ENCODE assay signal across 2 cellular contexts in the genomic region with DNA sequence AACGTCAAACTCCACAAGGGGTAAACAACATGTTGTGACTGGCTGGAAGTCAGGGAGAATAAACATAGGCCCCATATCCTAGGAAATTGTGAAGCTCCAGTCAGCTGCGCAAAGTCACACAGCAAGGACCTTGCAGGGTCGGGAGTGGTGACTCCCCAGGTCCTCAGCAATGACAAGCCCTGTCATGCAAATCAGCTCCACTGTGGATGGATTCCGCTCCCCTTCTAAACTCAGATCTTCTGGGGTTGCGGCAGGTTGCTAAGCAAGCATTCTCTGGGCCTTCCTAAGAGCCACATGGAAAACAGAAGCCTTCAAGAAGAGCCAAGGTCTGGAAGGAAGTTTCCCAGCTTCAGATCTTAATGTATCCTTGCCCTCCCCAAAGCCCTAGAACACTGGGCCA.
TF ChIP-seq lines count a peak whose summit lies in the region.

No MANE protein-coding gene starts in this region.

TF ChIP-seq in GM23338, 12 proteins besides CTCF, POLR2A, EP300 and RAD21 (continues in another document):
- TF ChIP-seq, protein P1, sequence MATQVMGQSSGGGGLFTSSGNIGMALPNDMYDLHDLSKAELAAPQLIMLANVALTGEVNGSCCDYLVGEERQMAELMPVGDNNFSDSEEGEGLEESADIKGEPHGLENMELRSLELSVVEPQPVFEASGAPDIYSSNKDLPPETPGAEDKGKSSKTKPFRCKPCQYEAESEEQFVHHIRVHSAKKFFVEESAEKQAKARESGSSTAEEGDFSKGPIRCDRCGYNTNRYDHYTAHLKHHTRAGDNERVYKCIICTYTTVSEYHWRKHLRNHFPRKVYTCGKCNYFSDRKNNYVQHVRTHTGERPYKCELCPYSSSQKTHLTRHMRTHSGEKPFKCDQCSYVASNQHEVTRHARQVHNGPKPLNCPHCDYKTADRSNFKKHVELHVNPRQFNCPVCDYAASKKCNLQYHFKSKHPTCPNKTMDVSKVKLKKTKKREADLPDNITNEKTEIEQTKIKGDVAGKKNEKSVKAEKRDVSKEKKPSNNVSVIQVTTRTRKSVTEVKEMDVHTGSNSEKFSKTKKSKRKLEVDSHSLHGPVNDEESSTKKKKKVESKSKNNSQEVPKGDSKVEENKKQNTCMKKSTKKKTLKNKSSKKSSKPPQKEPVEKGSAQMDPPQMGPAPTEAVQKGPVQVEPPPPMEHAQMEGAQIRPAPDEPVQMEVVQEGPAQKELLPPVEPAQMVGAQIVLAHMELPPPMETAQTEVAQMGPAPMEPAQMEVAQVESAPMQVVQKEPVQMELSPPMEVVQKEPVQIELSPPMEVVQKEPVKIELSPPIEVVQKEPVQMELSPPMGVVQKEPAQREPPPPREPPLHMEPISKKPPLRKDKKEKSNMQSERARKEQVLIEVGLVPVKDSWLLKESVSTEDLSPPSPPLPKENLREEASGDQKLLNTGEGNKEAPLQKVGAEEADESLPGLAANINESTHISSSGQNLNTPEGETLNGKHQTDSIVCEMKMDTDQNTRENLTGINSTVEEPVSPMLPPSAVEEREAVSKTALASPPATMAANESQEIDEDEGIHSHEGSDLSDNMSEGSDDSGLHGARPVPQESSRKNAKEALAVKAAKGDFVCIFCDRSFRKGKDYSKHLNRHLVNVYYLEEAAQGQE (IDR thresholded peaks at IDR 0.05; ENCODE audit: unreplicated experiment), result no peak
- TF ChIP-seq ZNF331 (CRISPR knock-in tag; IDR thresholded peaks at IDR 0.05; ENCODE audit: low read depth), result no peak
- TF ChIP-seq CREB1 (CRISPR knock-in tag; IDR thresholded peaks at IDR 0.05; ENCODE audit: low read depth), result no peak
- TF ChIP-seq STAT1 (IDR thresholded peaks at IDR 0.05; ENCODE audit: unreplicated experiment), result no peak
- TF ChIP-seq JUNB (IDR thresholded peaks at IDR 0.05; ENCODE audit: unreplicated experiment), result no peak
- TF ChIP-seq, protein P2, sequence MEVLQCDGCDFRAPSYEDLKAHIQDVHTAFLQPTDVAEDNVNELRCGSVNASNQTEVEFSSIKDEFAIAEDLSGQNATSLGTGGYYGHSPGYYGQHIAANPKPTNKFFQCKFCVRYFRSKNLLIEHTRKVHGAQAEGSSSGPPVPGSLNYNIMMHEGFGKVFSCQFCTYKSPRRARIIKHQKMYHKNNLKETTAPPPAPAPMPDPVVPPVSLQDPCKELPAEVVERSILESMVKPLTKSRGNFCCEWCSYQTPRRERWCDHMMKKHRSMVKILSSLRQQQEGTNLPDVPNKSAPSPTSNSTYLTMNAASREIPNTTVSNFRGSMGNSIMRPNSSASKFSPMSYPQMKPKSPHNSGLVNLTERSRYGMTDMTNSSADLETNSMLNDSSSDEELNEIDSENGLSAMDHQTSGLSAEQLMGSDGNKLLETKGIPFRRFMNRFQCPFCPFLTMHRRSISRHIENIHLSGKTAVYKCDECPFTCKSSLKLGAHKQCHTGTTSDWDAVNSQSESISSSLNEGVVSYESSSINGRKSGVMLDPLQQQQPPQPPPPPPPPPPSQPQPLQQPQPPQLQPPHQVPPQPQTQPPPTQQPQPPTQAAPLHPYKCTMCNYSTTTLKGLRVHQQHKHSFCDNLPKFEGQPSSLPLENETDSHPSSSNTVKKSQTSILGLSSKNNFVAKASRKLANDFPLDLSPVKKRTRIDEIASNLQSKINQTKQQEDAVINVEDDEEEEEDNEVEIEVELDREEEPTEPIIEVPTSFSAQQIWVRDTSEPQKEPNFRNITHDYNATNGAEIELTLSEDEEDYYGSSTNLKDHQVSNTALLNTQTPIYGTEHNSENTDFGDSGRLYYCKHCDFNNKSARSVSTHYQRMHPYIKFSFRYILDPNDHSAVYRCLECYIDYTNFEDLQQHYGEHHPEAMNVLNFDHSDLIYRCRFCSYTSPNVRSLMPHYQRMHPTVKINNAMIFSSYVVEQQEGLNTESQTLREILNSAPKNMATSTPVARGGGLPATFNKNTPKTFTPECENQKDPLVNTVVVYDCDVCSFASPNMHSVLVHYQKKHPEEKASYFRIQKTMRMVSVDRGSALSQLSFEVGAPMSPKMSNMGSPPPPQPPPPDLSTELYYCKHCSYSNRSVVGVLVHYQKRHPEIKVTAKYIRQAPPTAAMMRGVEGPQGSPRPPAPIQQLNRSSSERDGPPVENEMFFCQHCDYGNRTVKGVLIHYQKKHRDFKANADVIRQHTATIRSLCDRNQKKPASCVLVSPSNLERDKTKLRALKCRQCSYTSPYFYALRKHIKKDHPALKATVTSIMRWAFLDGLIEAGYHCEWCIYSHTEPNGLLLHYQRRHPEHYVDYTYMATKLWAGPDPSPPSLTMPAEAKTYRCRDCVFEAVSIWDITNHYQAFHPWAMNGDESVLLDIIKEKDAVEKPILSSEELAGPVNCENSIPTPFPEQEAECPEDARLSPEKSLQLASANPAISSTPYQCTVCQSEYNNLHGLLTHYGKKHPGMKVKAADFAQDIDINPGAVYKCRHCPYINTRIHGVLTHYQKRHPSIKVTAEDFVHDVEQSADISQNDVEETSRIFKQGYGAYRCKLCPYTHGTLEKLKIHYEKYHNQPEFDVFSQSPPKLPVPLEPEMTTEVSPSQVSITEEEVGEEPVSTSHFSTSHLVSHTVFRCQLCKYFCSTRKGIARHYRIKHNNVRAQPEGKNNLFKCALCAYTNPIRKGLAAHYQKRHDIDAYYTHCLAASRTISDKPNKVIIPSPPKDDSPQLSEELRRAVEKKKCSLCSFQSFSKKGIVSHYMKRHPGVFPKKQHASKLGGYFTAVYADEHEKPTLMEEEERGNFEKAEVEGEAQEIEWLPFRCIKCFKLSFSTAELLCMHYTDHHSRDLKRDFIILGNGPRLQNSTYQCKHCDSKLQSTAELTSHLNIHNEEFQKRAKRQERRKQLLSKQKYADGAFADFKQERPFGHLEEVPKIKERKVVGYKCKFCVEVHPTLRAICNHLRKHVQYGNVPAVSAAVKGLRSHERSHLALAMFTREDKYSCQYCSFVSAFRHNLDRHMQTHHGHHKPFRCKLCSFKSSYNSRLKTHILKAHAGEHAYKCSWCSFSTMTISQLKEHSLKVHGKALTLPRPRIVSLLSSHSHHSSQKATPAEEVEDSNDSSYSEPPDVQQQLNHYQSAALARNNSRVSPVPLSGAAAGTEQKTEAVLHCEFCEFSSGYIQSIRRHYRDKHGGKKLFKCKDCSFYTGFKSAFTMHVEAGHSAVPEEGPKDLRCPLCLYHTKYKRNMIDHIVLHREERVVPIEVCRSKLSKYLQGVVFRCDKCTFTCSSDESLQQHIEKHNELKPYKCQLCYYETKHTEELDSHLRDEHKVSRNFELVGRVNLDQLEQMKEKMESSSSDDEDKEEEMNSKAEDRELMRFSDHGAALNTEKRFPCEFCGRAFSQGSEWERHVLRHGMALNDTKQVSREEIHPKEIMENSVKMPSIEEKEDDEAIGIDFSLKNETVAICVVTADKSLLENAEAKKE (CRISPR knock-in tag; IDR thresholded peaks at IDR 0.05), result no peak
- TF ChIP-seq POLR2AphosphoS5 (IDR thresholded peaks at IDR 0.05; ENCODE audit: low read depth), result no peak
- no peak for TF ChIP-seq NANOG (IDR thresholded peaks at IDR 0.05; ENCODE audit: borderline replicate concordance)
- no peak for TF ChIP-seq EZH2phosphoT487 (IDR thresholded peaks at IDR 0.05; ENCODE audit: unreplicated experiment)
- TF ChIP-seq EZH2 (IDR thresholded peaks at IDR 0.05; ENCODE audit: low read depth, unreplicated experiment), result no peak
- TF ChIP-seq ZNF114 (CRISPR knock-in tag; IDR thresholded peaks at IDR 0.05), result no peak

TF ChIP-seq in WTC11, 78 proteins besides CTCF, POLR2A, EP300 and RAD21:
- TF ChIP-seq, protein P3, sequence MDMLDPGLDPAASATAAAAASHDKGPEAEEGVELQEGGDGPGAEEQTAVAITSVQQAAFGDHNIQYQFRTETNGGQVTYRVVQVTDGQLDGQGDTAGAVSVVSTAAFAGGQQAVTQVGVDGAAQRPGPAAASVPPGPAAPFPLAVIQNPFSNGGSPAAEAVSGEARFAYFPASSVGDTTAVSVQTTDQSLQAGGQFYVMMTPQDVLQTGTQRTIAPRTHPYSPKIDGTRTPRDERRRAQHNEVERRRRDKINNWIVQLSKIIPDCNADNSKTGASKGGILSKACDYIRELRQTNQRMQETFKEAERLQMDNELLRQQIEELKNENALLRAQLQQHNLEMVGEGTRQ (CRISPR knock-in tag; IDR thresholded peaks at IDR 0.05), result no peak
- no peak for TF ChIP-seq SOX15 (CRISPR knock-in tag; IDR thresholded peaks at IDR 0.05)
- TF ChIP-seq IRF2 (CRISPR knock-in tag; IDR thresholded peaks at IDR 0.05; ENCODE audit: borderline replicate concordance, low read depth), result no peak
- TF ChIP-seq ZNF671 (CRISPR knock-in tag; IDR thresholded peaks at IDR 0.05), result no peak
- no peak for TF ChIP-seq MYBL2 (CRISPR knock-in tag; IDR thresholded peaks at IDR 0.05)
- no peak for TF ChIP-seq FOXK1 (CRISPR knock-in tag; IDR thresholded peaks at IDR 0.05)
- TF ChIP-seq, protein P4, sequence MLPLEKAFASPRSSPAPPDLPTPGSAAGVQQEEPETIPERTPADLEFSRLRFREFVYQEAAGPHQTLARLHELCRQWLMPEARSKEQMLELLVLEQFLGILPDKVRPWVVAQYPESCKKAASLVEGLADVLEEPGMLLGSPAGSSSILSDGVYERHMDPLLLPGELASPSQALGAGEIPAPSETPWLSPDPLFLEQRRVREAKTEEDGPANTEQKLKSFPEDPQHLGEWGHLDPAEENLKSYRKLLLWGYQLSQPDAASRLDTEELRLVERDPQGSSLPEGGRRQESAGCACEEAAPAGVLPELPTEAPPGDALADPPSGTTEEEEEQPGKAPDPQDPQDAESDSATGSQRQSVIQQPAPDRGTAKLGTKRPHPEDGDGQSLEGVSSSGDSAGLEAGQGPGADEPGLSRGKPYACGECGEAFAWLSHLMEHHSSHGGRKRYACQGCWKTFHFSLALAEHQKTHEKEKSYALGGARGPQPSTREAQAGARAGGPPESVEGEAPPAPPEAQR (CRISPR knock-in tag; IDR thresholded peaks at IDR 0.05), result no peak
- TF ChIP-seq, protein P5, sequence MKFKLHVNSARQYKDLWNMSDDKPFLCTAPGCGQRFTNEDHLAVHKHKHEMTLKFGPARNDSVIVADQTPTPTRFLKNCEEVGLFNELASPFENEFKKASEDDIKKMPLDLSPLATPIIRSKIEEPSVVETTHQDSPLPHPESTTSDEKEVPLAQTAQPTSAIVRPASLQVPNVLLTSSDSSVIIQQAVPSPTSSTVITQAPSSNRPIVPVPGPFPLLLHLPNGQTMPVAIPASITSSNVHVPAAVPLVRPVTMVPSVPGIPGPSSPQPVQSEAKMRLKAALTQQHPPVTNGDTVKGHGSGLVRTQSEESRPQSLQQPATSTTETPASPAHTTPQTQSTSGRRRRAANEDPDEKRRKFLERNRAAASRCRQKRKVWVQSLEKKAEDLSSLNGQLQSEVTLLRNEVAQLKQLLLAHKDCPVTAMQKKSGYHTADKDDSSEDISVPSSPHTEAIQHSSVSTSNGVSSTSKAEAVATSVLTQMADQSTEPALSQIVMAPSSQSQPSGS (CRISPR knock-in tag; IDR thresholded peaks at IDR 0.05; ENCODE audit: borderline replicate concordance, low read depth), result no peak
- no peak for TF ChIP-seq FOXP1 (CRISPR knock-in tag; IDR thresholded peaks at IDR 0.05; ENCODE audit: borderline replicate concordance)
- no peak for TF ChIP-seq GRHL2 (CRISPR knock-in tag; IDR thresholded peaks at IDR 0.05; ENCODE audit: insufficient replicate concordance, severe bottlenecking)
- TF ChIP-seq, protein P6, sequence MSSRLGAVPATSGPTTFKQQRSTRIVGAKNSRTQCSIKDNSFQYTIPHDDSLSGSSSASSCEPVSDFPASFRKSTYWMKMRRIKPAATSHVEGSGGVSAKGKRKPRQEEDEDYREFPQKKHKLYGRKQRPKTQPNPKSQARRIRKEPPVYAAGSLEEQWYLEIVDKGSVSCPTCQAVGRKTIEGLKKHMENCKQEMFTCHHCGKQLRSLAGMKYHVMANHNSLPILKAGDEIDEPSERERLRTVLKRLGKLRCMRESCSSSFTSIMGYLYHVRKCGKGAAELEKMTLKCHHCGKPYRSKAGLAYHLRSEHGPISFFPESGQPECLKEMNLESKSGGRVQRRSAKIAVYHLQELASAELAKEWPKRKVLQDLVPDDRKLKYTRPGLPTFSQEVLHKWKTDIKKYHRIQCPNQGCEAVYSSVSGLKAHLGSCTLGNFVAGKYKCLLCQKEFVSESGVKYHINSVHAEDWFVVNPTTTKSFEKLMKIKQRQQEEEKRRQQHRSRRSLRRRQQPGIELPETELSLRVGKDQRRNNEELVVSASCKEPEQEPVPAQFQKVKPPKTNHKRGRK (CRISPR knock-in tag; IDR thresholded peaks at IDR 0.05; ENCODE audit: borderline replicate concordance), result no peak
- TF ChIP-seq GABPB1 (CRISPR knock-in tag; IDR thresholded peaks at IDR 0.05), result no peak
- no peak for TF ChIP-seq ZNF121 (CRISPR knock-in tag; IDR thresholded peaks at IDR 0.05)
- TF ChIP-seq, protein P7, sequence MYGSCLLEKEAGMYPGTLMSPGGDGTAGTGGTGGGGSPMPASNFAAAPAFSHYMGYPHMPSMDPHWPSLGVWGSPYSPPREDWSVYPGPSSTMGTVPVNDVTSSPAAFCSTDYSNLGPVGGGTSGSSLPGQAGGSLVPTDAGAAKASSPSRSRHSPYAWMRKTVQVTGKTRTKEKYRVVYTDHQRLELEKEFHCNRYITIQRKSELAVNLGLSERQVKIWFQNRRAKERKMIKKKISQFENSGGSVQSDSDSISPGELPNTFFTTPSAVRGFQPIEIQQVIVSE (CRISPR knock-in tag; IDR thresholded peaks at IDR 0.05; ENCODE audit: borderline replicate concordance), result no peak
- TF ChIP-seq, protein P8, sequence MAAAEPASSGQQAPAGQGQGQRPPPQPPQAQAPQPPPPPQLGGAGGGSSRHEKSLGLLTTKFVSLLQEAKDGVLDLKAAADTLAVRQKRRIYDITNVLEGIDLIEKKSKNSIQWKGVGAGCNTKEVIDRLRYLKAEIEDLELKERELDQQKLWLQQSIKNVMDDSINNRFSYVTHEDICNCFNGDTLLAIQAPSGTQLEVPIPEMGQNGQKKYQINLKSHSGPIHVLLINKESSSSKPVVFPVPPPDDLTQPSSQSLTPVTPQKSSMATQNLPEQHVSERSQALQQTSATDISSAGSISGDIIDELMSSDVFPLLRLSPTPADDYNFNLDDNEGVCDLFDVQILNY (CRISPR knock-in tag; IDR thresholded peaks at IDR 0.05), result no peak
- TF ChIP-seq SMAD3 (CRISPR knock-in tag; IDR thresholded peaks at IDR 0.05; ENCODE audit: borderline replicate concordance), result no peak
- TF ChIP-seq SMAD4 (CRISPR knock-in tag; IDR thresholded peaks at IDR 0.05), result no peak
- TF ChIP-seq, protein P9, sequence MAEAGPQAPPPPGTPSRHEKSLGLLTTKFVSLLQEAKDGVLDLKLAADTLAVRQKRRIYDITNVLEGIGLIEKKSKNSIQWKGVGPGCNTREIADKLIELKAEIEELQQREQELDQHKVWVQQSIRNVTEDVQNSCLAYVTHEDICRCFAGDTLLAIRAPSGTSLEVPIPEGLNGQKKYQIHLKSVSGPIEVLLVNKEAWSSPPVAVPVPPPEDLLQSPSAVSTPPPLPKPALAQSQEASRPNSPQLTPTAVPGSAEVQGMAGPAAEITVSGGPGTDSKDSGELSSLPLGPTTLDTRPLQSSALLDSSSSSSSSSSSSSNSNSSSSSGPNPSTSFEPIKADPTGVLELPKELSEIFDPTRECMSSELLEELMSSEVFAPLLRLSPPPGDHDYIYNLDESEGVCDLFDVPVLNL (CRISPR knock-in tag; IDR thresholded peaks at IDR 0.05; ENCODE audit: borderline replicate concordance, low read depth), result no peak
- no peak for TF ChIP-seq ZBTB21 (CRISPR knock-in tag; IDR thresholded peaks at IDR 0.05; ENCODE audit: borderline replicate concordance)
- no peak for TF ChIP-seq CREM (CRISPR knock-in tag; IDR thresholded peaks at IDR 0.05)
